8 cellular contexts compared by ENCODE assay signal in the genomic region with DNA sequence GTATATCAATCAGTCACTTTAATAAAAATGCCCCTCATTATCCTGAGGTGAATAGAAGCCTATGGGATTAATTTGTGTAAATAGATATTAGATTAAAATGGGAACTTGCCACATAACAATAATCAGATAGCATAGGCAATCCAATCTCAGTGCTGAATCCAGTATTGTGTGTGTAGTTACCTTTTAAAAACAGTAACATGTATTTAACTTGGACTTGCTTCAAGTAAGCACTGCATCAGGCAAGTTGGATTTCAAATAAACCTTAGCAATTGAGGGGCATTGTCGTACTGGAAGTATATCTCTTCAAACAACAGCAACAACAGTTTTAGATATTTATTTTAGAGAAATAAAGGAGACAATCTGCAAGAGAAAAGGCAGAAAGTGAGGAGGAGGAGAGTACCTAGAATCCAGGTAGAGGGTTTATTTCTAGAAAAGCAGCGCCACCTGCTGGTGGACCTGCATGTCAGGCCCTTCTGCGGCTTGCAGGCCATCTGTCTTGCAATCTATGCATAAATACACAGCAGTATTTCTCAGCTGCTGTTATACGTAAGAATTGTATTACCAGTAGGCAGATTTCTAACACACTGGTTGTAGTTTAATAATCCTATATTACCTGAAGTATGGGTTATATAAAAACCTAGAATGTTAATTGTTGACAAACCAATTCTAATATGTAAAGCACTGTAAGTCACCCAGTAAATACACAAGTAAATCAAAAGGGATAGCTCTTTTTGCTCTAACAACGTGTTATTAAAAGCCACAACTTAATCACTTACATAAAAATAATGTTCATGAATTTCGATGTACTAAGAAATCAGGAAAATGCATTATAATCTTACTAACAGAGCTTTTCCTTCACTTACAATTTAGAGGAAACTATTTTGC.
DNase-seq lines count a peak whose midpoint lies in the region; ATAC-seq and TF ChIP-seq lines count a peak whose summit lies in the region.

No MANE protein-coding gene starts in this region.

- no peak overlapping the region for H3K9ac ChIP-seq in Karpas-422 (ENCODE audit: low read length)

- H3K27ac ChIP-seq in Karpas-422 (ENCODE audit: low read length) (no peak overlapping the region), PC-9 (no peak overlapping the region), suprapubic skin (no peak overlapping the region)

- POLR2A ChIA-PET in PC-9 (lab: Charles Lee; ENCODE audit: unreplicated experiment): no interaction called here

- H3K4me3 ChIP-seq in Karpas-422 (ENCODE audit: low read length) (no peak overlapping the region), PC-9 (no peak overlapping the region), fibroblast of villous mesenchyme (ENCODE audit: low read depth, low read length) (no peak overlapping the region), suprapubic skin (no peak overlapping the region)

- H4K20me1 ChIP-seq in Karpas-422 (ENCODE audit: insufficient read depth, low read depth, low read length) (no peaks in the 10 kb centered on the region), PC-9 (ENCODE audit: insufficient read depth) (no peaks in the 10 kb centered on the region)

- WGBS in suprapubic skin: 24% methylated on average over 6 of the region's 6 CpGs

- H3K79me2 ChIP-seq in Karpas-422 (ENCODE audit: low read length) (no peaks in the 10 kb centered on the region), PC-9 (ENCODE audit: low read depth) (no peaks in the 10 kb centered on the region)

- H3K27me3 ChIP-seq in Karpas-422 (ENCODE audit: low read length): no peaks in the 10 kb centered on the region
- H3K27me3 ChIP-seq in PC-9 (ENCODE audit: insufficient read depth, low read depth): peaks cover 41% of the 10 kb centered on the region
- H3K27me3 ChIP-seq in suprapubic skin: no peaks in the 10 kb centered on the region

- no peak overlapping the region for H3K4me2 ChIP-seq in Karpas-422 (ENCODE audit: low read depth, low read length, poor library complexity, severe bottlenecking)
- no peak overlapping the region for H3K4me2 ChIP-seq in PC-9

- H3K9me2 ChIP-seq in Karpas-422 (replicated peaks; ENCODE audit: insufficient read depth, low read length): no peaks in the 10 kb centered on the region
- H3K9me2 ChIP-seq in PC-9 (ENCODE audit: insufficient read depth): no peaks in the 10 kb centered on the region

- peak; percentile 65 for DNase-seq in DMS114 treated with DMSO at 0.1 percent for 48 hours (lab: John Stamatoyannopoulos, UW; ENCODE audit: unreplicated experiment)
- DNase-seq in Karpas-422: peak; percentile 89
- peak; percentile 67 to 69 for DNase-seq in PC-9
- peak; percentile 9 to 30 for DNase-seq in activated T-helper 1 cell treated with anti-CD3 and anti-CD28 coated beads, Interleukin-2, amount 50 U/mL, for 16 hours (ENCODE audit: low read depth in 1 of 2, low spot score in 1 of 2)
- peak; percentile 81 for DNase-seq in fibroblast of villous mesenchyme (ENCODE audit: low read depth)
- peak in 48 of 56 donors; percentile 1 to 85 (median 31) for DNase-seq in nucleus accumbens (lab: John Stamatoyannopoulos, UW)
- DNase-seq in suprapubic skin (ENCODE audit: low spot score in 2 of 2): peak in 1 of 2 donors; percentile 83

- no peaks in the 10 kb centered on the region for H3K4me1 ChIP-seq in Karpas-422 (ENCODE audit: low read length)
- no peaks in the 10 kb centered on the region for H3K4me1 ChIP-seq in PC-9 (replicated peaks; ENCODE audit: insufficient read depth)
- H3K4me1 ChIP-seq in suprapubic skin: peaks cover 3% of the 10 kb centered on the region

- CTCF ChIA-PET in PC-9 (lab: Charles Lee): no interaction called here

- intact Hi-C loops in PC-9 (cut with micrococcal nuclease; ENCODE audit: unreplicated experiment): loop anchor here (5.0 kb wide), 1 partner anchor 1582 kb away; the partner anchor contains the start of gene ZNF503

- no peak overlapping the region for H2AFZ ChIP-seq in Karpas-422 (ENCODE audit: low read length)
- no peak overlapping the region for H2AFZ ChIP-seq in PC-9

- peak; percentile 99 for TF ChIP-seq CTCF in PC-9 (conservative IDR thresholded peaks at IDR 0.05)
- TF ChIP-seq CTCF in fibroblast of villous mesenchyme (IDR thresholded peaks at IDR 0.05; ENCODE audit: insufficient read depth, low read depth, low read length): peak; percentile 93
- peak; percentile 61 to 90 for TF ChIP-seq CTCF in suprapubic skin (IDR thresholded peaks at IDR 0.05)

- TF ChIP-seq POLR2A in suprapubic skin (IDR thresholded peaks at IDR 0.05): no peak

- peak; percentile 95 for ATAC-seq in GM21619 (IDR thresholded peaks at IDR 0.05; ENCODE audit: unreplicated experiment)

- TF ChIP-seq EP300 in suprapubic skin (IDR thresholded peaks at IDR 0.05): no peak

- H3F3A ChIP-seq in PC-9 (ENCODE audit: insufficient read depth, low read depth): peaks cover 3% of the 10 kb centered on the region; the same call in 1 of the 2 replicates

- BruUV-seq in PC-9 (replicated peaks; lab: Mats Ljungman, UMichigan): no TSS peak

- H3K9me3 ChIP-seq in Karpas-422 (ENCODE audit: low read length): no peaks in the 10 kb centered on the region
- no peaks in the 10 kb centered on the region for H3K9me3 ChIP-seq in PC-9 (ENCODE audit: insufficient read depth, low read depth)
- no peaks in the 10 kb centered on the region for H3K9me3 ChIP-seq in suprapubic skin

- H3K36me3 ChIP-seq in Karpas-422 (ENCODE audit: insufficient read depth, low read length) (no peaks in the 10 kb centered on the region), PC-9 (ENCODE audit: low read depth) (no peaks in the 10 kb centered on the region), suprapubic skin (no peaks in the 10 kb centered on the region)
